20 cellular contexts compared by ENCODE assay signal in the genomic region with DNA sequence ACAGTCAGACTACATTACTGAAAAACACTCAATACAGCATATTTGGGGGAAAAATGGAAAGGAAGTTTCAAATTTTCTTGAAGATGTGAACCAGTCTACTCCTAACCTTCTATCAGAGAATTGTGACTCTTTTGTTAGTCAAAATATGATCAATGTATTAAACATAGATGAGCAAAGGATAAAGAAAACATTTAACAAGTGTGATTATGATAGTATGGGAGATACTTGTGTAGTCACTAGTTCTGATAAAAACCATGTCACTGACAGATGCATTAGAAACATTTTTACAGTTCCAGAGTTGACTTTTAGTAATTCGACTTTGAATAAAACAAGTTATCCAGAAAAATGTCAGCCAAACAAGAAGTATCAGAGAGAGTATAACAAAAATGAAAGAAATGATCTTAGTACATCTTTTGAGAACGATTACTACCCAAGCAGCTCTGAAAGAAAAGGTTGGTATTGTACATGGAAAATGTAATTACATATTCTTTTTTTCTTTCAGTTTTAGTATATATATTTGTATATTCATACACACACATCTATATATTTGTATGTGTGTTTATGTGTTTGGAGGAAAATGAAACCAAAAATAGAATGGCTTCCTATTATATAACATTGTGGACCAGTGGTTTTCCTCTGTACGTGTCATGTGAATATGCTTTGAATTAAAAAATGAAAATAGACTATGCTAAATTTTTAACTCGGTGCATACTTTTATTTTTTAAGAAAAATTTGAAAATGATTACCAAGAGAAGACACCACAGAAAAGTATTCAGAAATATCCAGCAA.
DNase-seq lines count a peak whose midpoint lies in the region; ATAC-seq and TF ChIP-seq lines count a peak whose summit lies in the region.
"Had no signal": no experiment of that assay in that cellular context is flagged by ENCODE, and none has a peak within 500 bp of the region (broad histone marks: within the 10 kb centered on the region; RNA-seq: fewer than 3 reads in every experiment).

No MANE protein-coding gene starts in this region.

- no peaks in the 10 kb centered on the region for H3K9me3 ChIP-seq in CD4-positive, alpha-beta T cell (ENCODE audit: control insufficient read depth, low read length)
- no peaks in the 10 kb centered on the region for H3K9me3 ChIP-seq in ascending aorta

- no peaks in the 10 kb centered on the region for H3K36me3 ChIP-seq in ascending aorta

- TF ChIP-seq CTCF in CD4-positive, alpha-beta T cell (IDR thresholded peaks at IDR 0.05) = no peak
- TF ChIP-seq CTCF in ascending aorta (IDR thresholded peaks at IDR 0.05) = no peak
- TF ChIP-seq CTCF in foreskin fibroblast (IDR thresholded peaks at IDR 0.05; ENCODE audit: low read depth, low read length) = no peak

- intact Hi-C loops in CD4-positive, alpha-beta T cell (cut with DNase I, micrococcal nuclease) = loop anchor here (5.0 to 10.0 kb wide), 3 partner anchors 58 to 238 kb away; a partner anchor contains a TSS
- intact Hi-C loops in ascending aorta (cut with DNase I) = no loop called here

- H3K4me1 ChIP-seq in ascending aorta = no peaks in the 10 kb centered on the region

- peaks cover 25% of the 10 kb centered on the region for H3K36me3 Mint-ChIP-seq in CD4-positive, alpha-beta T cell (ENCODE audit: low read depth)
- H3K36me3 Mint-ChIP-seq in T-helper 1 cell treated with Interleukin-12 subunit alpha and Interleukin-12 subunit beta and Interleukin-4 antibody, amounts not matched to agents 30 μg/mL and 1 μg/mL, for 36 hours (ENCODE audit: low read depth) = peaks cover 11% of the 10 kb centered on the region
- H3K36me3 Mint-ChIP-seq: CD14-positive monocyte had no signal

- H3K4me3 Mint-ChIP-seq in CD4-positive, alpha-beta T cell = peak overlapping the region; percentile 88
- peak overlapping the region; percentile 73 for H3K4me3 Mint-ChIP-seq in T-helper 1 cell treated with Interleukin-12 subunit alpha and Interleukin-12 subunit beta and Interleukin-4 antibody, amounts not matched to agents 30 μg/mL and 1 μg/mL, for 36 hours
- H3K4me3 Mint-ChIP-seq: CD14-positive monocyte, naive B cell had no signal

- peaks cover 34% of the 10 kb centered on the region for H3K4me1 Mint-ChIP-seq in CD4-positive, alpha-beta T cell (ENCODE audit: low read depth)
- H3K4me1 Mint-ChIP-seq in T-helper 1 cell treated with Interleukin-12 subunit alpha and Interleukin-12 subunit beta and Interleukin-4 antibody, amounts not matched to agents 30 μg/mL and 1 μg/mL, for 36 hours (ENCODE audit: low read depth) = peaks cover 41% of the 10 kb centered on the region
- H3K4me1 Mint-ChIP-seq: CD14-positive monocyte had no signal

- CTCF ChIA-PET in CD4-positive, alpha-beta T cell (lab: Charles Lee) = no interaction called here

- H3K4me3 ChIP-seq in ascending aorta = no peak overlapping the region
- H3K4me3 ChIP-seq in foreskin fibroblast (ENCODE audit: low read depth in 1 of 2, low read length in 2 of 2) = no peak overlapping the region

- no peaks in the 10 kb centered on the region for H3K27me3 ChIP-seq in CD4-positive, alpha-beta T cell (ENCODE audit: control insufficient read depth, insufficient read depth, low read length)
- H3K27me3 ChIP-seq in ascending aorta = no peaks in the 10 kb centered on the region

- no peaks in the 10 kb centered on the region for H3K27me3 Mint-ChIP-seq in CD4-positive, alpha-beta T cell
- H3K27me3 Mint-ChIP-seq in T-helper 1 cell treated with Interleukin-12 subunit alpha and Interleukin-12 subunit beta and Interleukin-4 antibody, amounts not matched to agents 30 μg/mL and 1 μg/mL, for 36 hours (ENCODE audit: low read depth) = no peaks in the 10 kb centered on the region
- H3K27me3 Mint-ChIP-seq: naive B cell had no signal

- peak; percentile 71 for ATAC-seq in CD4-positive, alpha-beta T cell (ENCODE audit: poor library complexity)
- ATAC-seq in GM21423 (IDR thresholded peaks at IDR 0.05; ENCODE audit: unreplicated experiment) (peak; percentile 60), left lobe of liver (peak; percentile 46)
- ATAC-seq: left cardiac atrium, Panc1 had no signal

- H3K9me3 Mint-ChIP-seq in CD4-positive, alpha-beta T cell = peaks cover 14% of the 10 kb centered on the region
- peaks cover 32% of the 10 kb centered on the region for H3K9me3 Mint-ChIP-seq in T-helper 1 cell treated with Interleukin-12 subunit alpha and Interleukin-12 subunit beta and Interleukin-4 antibody, amounts not matched to agents 30 μg/mL and 1 μg/mL, for 36 hours

- POLR2A ChIA-PET in CD4-positive, alpha-beta T cell (lab: Charles Lee) = interaction anchor here (1.4 to 2.3 kb wide), 2 partner anchors 55 to 63 kb away, joined by 4 to 20 read pairs; a partner anchor contains a TSS

- H3K27ac Mint-ChIP-seq in CD4-positive, alpha-beta T cell = peak overlapping the region; percentile 97
- peak overlapping the region; percentile 86 for H3K27ac Mint-ChIP-seq in T-helper 1 cell treated with Interleukin-12 subunit alpha and Interleukin-12 subunit beta and Interleukin-4 antibody, amounts not matched to agents 30 μg/mL and 1 μg/mL, for 36 hours
- H3K27ac Mint-ChIP-seq: CD14-positive monocyte had no signal

- H3K27ac ChIP-seq in CD4-positive, alpha-beta T cell (ENCODE audit: low read depth, low read length) = peak overlapping the region; percentile 46
- H3K27ac ChIP-seq in ascending aorta = no peak overlapping the region

- no peak for DNase-seq in CD4-positive, alpha-beta T cell
- DNase-seq in left lobe of liver (ENCODE audit: low spot score) (no peak), AML-193 (lab: John Stamatoyannopoulos, UW) (no peak), ascending aorta (ENCODE audit: low spot score in 2 of 2) (no peak), foreskin fibroblast (no peak)
- DNase-seq: activated CD4-positive, alpha-beta T cell treated with anti-CD3 and anti-CD28 coated beads for 1 hour; cerebellar nuclear complex; erythroblast; GF-D8; IMR-90; left cardiac atrium; naive B cell; NCI-H1436; NCI-H446; stimulated activated CD4-positive, alpha-beta T cell treated with anti-CD3 and anti-CD28 coated beads, Interleukin-2, amount 100 ng/mL, for 48 hours; SW 1271 had no signal
